16 cellular contexts compared by ENCODE assay signal in the genomic region with DNA sequence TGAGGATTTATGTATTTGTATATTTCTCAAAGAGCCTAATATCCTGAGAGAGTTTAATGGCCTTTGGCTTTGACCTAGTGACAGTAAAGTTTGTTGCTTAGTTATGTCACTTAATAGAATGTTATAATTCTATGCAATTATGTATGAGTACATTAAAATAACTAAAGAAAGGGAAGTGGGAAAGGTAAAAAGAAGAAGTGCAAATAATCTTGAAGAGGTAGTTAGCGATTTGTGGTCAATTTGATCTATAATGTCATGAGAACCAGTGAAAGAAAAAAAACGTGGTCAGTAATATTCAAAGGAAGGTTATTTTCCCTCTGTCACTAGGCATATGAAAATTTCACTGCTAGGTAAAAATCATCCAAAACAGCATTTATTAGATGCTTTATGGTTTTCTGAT.
A peak's percentile ranks its signal among the peaks of the same experiment; 100 is the strongest.
DNase-seq lines count a peak whose midpoint lies in the region; ATAC-seq and TF ChIP-seq lines count a peak whose summit lies in the region.
"Had no signal": no experiment of that assay in that cellular context is flagged by ENCODE, and none has a peak within 500 bp of the region (broad histone marks: within the 10 kb centered on the region; RNA-seq: fewer than 3 reads in every experiment).

No MANE protein-coding gene starts in this region.

- CTCF ChIA-PET in HEK293T (lab: Yijun Ruan, JAX): no interaction called here

- no peak for TF ChIP-seq CTCF in GM13976 (IDR thresholded peaks at IDR 0.05; ENCODE audit: borderline replicate concordance, control extremely low read depth, extremely low read depth, insufficient read depth, missing control alignments)

- ATAC-seq in GM18508 (IDR thresholded peaks at IDR 0.05; ENCODE audit: insufficient read depth, unreplicated experiment) (peak; percentile 94), GM19463 (IDR thresholded peaks at IDR 0.05; ENCODE audit: unreplicated experiment) (peak; percentile 69), HG02870 (IDR thresholded peaks at IDR 0.05; ENCODE audit: unreplicated experiment) (peak; percentile 74), HG03521 (IDR thresholded peaks at IDR 0.05; ENCODE audit: unreplicated experiment) (peak; percentile 74)
- ATAC-seq: activated CD4-positive, alpha-beta T cell treated with anti-CD3 and anti-CD28 coated beads for 36 hours; heart left ventricle; left lung; upper lobe of right lung had no signal

- POLR2A ChIA-PET in HEK293T (lab: Yijun Ruan, JAX): no interaction called here

- DNase-seq in GM13976 (ENCODE audit: low spot score) (no peak), HEK293T (ENCODE audit: extremely low spot score) (no peak), NCI-H187 treated with DMSO at 0.1 percent for 48 hours (lab: John Stamatoyannopoulos, UW) (no peak)
- DNase-seq in activated T-cell treated with anti-CD3 and anti-CD28 coated beads, Interleukin-2, amount 50 U/mL, for 1 hour: no peak
- DNase-seq: activated CD4-positive, alpha-beta T cell treated with anti-CD3 and anti-CD28 coated beads for 36 hours; activated gamma-delta T cell; heart left ventricle; left lung; NCI-H1092; NCI-H774; spleen; upper lobe of right lung had no signal

- in situ Hi-C loops in GM13976 (cut with MboI; ENCODE audit: low sequenced_read_pairs, unreplicated experiment): no loop called here

TF ChIP-seq in HEK293T, 16 proteins besides CTCF, POLR2A, EP300 and RAD21:
- TF ChIP-seq ARNT (IDR thresholded peaks at IDR 0.05): no peak
- no peak for TF ChIP-seq ELF4 (IDR thresholded peaks at IDR 0.05)
- TF ChIP-seq SUZ12 (IDR thresholded peaks at IDR 0.05): no peak
- TF ChIP-seq HDGF (IDR thresholded peaks at IDR 0.05; ENCODE audit: borderline replicate concordance): no peak
- no peak for TF ChIP-seq L3MBTL2 (conservative IDR thresholded peaks at IDR 0.05)
- TF ChIP-seq, protein P1, sequence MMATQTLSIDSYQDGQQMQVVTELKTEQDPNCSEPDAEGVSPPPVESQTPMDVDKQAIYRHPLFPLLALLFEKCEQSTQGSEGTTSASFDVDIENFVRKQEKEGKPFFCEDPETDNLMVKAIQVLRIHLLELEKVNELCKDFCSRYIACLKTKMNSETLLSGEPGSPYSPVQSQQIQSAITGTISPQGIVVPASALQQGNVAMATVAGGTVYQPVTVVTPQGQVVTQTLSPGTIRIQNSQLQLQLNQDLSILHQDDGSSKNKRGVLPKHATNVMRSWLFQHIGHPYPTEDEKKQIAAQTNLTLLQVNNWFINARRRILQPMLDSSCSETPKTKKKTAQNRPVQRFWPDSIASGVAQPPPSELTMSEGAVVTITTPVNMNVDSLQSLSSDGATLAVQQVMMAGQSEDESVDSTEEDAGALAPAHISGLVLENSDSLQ (IDR thresholded peaks at IDR 0.05): no peak
- no peak for TF ChIP-seq TARDBP (IDR thresholded peaks at IDR 0.05)
- TF ChIP-seq BHLHE40 (IDR thresholded peaks at IDR 0.05; ENCODE audit: borderline replicate concordance): no peak
- no peak for TF ChIP-seq SP1 (IDR thresholded peaks at IDR 0.05)
- TF ChIP-seq FOXM1 (IDR thresholded peaks at IDR 0.05; ENCODE audit: borderline replicate concordance): no peak
- TF ChIP-seq LEF1 (IDR thresholded peaks at IDR 0.05; ENCODE audit: borderline replicate concordance): no peak
- no peak for TF ChIP-seq CTBP1 (IDR thresholded peaks at IDR 0.05; ENCODE audit: borderline replicate concordance)
- no peak for TF ChIP-seq FOXK2 (IDR thresholded peaks at IDR 0.05)
- no peak for TF ChIP-seq FOXA1 (IDR thresholded peaks at IDR 0.05)
- TF ChIP-seq ZNF384 (IDR thresholded peaks at IDR 0.05): no peak
- no peak for TF ChIP-seq NFRKB (IDR thresholded peaks at IDR 0.05)
